Comparison of ENCODE assay signal across 19 cellular contexts in genomic region chr6:148932731-148933130, GRCh38.
"Had no signal": no experiment of that assay in that cellular context is flagged by ENCODE, and none has a peak within 500 bp of the region (broad histone marks: within the 10 kb centered on the region; RNA-seq: fewer than 3 reads in every experiment).

No MANE protein-coding gene starts in this region.

- H3K4me3 ChIP-seq: cardiac muscle cell, pancreas, psoas muscle, thyroid gland had no signal

- H3K27me3 ChIP-seq: cardiac muscle cell, pancreas, thyroid gland had no signal

- H3K36me3 ChIP-seq: cardiac muscle cell, pancreas, thyroid gland had no signal

- H3K27ac ChIP-seq: cardiac muscle cell, pancreas, psoas muscle, thyroid gland had no signal

- DNase-seq: activated B cell treated with CpG ODN at 0.5 μM for 24 hours; activated CD4-positive, alpha-beta T cell treated with anti-CD3 and anti-CD28 coated beads for 36 hours; activated CD8-positive, alpha-beta T cell treated with anti-CD3 and anti-CD28 coated beads for 36 hours; activated gamma-delta T cell; activated naive CD4-positive, alpha-beta T cell treated with anti-CD3 and anti-CD28 coated beads, Interleukin-2, amount 50 U/mL, for 16 hours; effector CD4-positive, alpha-beta T cell; erythroblast; islet precursor cell; left colon; nephron progenitor cell; pancreas; psoas muscle; right cardiac atrium; stimulated activated CD4-positive, alpha-beta T cell treated with anti-CD3 and anti-CD28 coated beads, Interleukin-12 subunit alpha, Interleukin-12 subunit beta, amount 100 ng/mL, for 4 hours; stimulated activated CD4-positive, alpha-beta T cell treated with anti-CD3 and anti-CD28 coated beads, Interleukin-1b, Interleukin-23, amount 100 ng/mL, for 48 hours; substantia nigra; T1000; thyroid gland had no signal

- ATAC-seq: activated CD4-positive, alpha-beta T cell treated with anti-CD3 and anti-CD28 coated beads for 36 hours; activated CD8-positive, alpha-beta T cell treated with anti-CD3 and anti-CD28 coated beads for 36 hours; left colon; pancreas; right cardiac atrium had no signal

- H3K4me1 ChIP-seq: pancreas, psoas muscle had no signal

- H3K9me3 ChIP-seq: pancreas, psoas muscle, thyroid gland had no signal
